ENCODE assay signal across 8 cellular contexts in genomic region chr16:30894540-30895368, GRCh38. TPM values are rescaled to one million over a fixed set of nuclear protein-coding genes. Genes with fewer than 3 reads are reported as not detected.
DNase-seq lines count a peak whose midpoint lies in the region; ATAC-seq and TF ChIP-seq lines count a peak whose summit lies in the region.

No MANE protein-coding gene starts in this region.

- peaks cover 5% of the 10 kb centered on the region for H3F3A ChIP-seq in neural cell (ENCODE audit: insufficient read depth, low read length, poor library complexity, severe bottlenecking)

- no peak for ATAC-seq in GM21528 (IDR thresholded peaks at IDR 0.05; ENCODE audit: low FRiP score, unreplicated experiment)
- no peak for ATAC-seq in HG02938 (IDR thresholded peaks at IDR 0.05; ENCODE audit: unreplicated experiment)

- TF ChIP-seq CTCF in dorsolateral prefrontal cortex (IDR thresholded peaks at IDR 0.05 in 54 of 56, conservative IDR thresholded peaks at IDR 0.05 in 2 of 56; ENCODE audit: low read depth in 1 of 56, partially characterized antibody in 56 of 56) (no peak), neural cell (IDR thresholded peaks at IDR 0.05; ENCODE audit: poor library complexity, severe bottlenecking) (no peak)

- H2AFZ ChIP-seq in neural cell (ENCODE audit: low read depth, low read length) = no peak overlapping the region

- H3K9ac ChIP-seq in BLaER1 treated with 17β-estradiol and CSF1 and Interleukin-3, amounts not matched to agents 10 nM and 100 nM = peak overlapping the region; percentile 88 to 94 (median 92)
- H3K9ac ChIP-seq in neural cell (ENCODE audit: low read length) = peak overlapping the region; percentile 81

- peak overlapping the region; percentile 80 to 100 (median 99) for H3K4me2 ChIP-seq in BLaER1 treated with 17β-estradiol and CSF1 and Interleukin-3, amounts not matched to agents 10 nM and 100 nM
- no peak overlapping the region for H3K4me2 ChIP-seq in neural cell (ENCODE audit: low read length)

- peak; percentile 21 for DNase-seq in NAMALWA (ENCODE audit: low spot score)
- peak in 1 of 10 donors; percentile 72 for DNase-seq in dorsolateral prefrontal cortex
- no peak for DNase-seq in medulla oblongata (ENCODE audit: extremely low spot score)
- DNase-seq in DMS79 (lab: John Stamatoyannopoulos, UW) = no peak

- TF ChIP-seq EP300 in neural cell (conservative IDR thresholded peaks at IDR 0.05; ENCODE audit: poor library complexity, severe bottlenecking) = no peak

- peaks cover 19 to 30% (median 23%) of the 10 kb centered on the region in 11 experiments for H3K36me3 ChIP-seq in BLaER1 treated with 17β-estradiol and CSF1 and Interleukin-3, amounts not matched to agents 10 nM and 100 nM
- H3K36me3 ChIP-seq in neural cell (ENCODE audit: insufficient read depth, low read length) = no peaks in the 10 kb centered on the region

- H3K9me2 ChIP-seq in neural cell (ENCODE audit: insufficient read depth, low read length) = no peaks in the 10 kb centered on the region

- peak overlapping the region; percentile 82 to 90 (median 88); a peak in 21 of 22 replicates for H3K27ac ChIP-seq in BLaER1 treated with 17β-estradiol and CSF1 and Interleukin-3, amounts not matched to agents 10 nM and 100 nM
- peak overlapping the region; percentile 20 to 97 (median 90) for H3K27ac ChIP-seq in dorsolateral prefrontal cortex
- H3K27ac ChIP-seq in neural cell (ENCODE audit: low read length) = no peak overlapping the region

- H3K27me3 ChIP-seq in BLaER1 treated with 17β-estradiol and CSF1 and Interleukin-3, amounts not matched to agents 10 nM and 100 nM = no peaks in the 10 kb centered on the region
- H3K27me3 ChIP-seq in dorsolateral prefrontal cortex = no peaks in the 10 kb centered on the region
- no peaks in the 10 kb centered on the region for H3K27me3 ChIP-seq in neural cell (ENCODE audit: insufficient read depth, low read depth, low read length)

- H3K79me2 ChIP-seq in neural cell (replicated peaks; ENCODE audit: insufficient read depth, low read length) = peaks cover 4% of the 10 kb centered on the region

- intact Hi-C loops in dorsolateral prefrontal cortex (cut with DNase I) = loop anchor here in 1 of 2 donors (2.0 to 10.0 kb wide), 3 partner anchors 20 to 200 kb away; partner anchors contain the start of gene SRCAP

- peaks cover 0 to 12% (median 0%) of the 10 kb centered on the region in 11 experiments; a peak in 3 of 22 replicates for H4K20me1 ChIP-seq in BLaER1 treated with 17β-estradiol and CSF1 and Interleukin-3, amounts not matched to agents 10 nM and 100 nM
- H4K20me1 ChIP-seq in neural cell (ENCODE audit: insufficient read depth) = no peaks in the 10 kb centered on the region

- H3K4me1 ChIP-seq in BLaER1 treated with 17β-estradiol and CSF1 and Interleukin-3, amounts not matched to agents 10 nM and 100 nM = peaks cover 37 to 51% (median 47%) of the 10 kb centered on the region in 10 experiments

- TF ChIP-seq RAD21 in neural cell (conservative IDR thresholded peaks at IDR 0.05) = no peak

- H3K4me3 ChIP-seq in BLaER1 treated with 17β-estradiol and CSF1 and Interleukin-3, amounts not matched to agents 10 nM and 100 nM = peak overlapping the region; percentile 71 to 89 (median 78); a peak in 18 of 20 replicates
- H3K4me3 ChIP-seq in dorsolateral prefrontal cortex (peak overlapping the region; percentile 33 to 93 (median 80)), neural cell (ENCODE audit: low read length) (peak overlapping the region; percentile 68)

- no peaks in the 10 kb centered on the region for H3K9me3 ChIP-seq in BLaER1 treated with 17β-estradiol and CSF1 and Interleukin-3, amounts not matched to agents 10 nM and 100 nM (replicated peaks in 1 of 11)
- H3K9me3 ChIP-seq in neural cell (ENCODE audit: low read length) = no peaks in the 10 kb centered on the region

TF ChIP-seq in neural cell, 6 proteins besides CTCF, POLR2A, EP300 and RAD21:
- TF ChIP-seq EZH2 (IDR thresholded peaks at IDR 0.05; ENCODE audit: borderline replicate concordance, insufficient read depth, low read length, poor library complexity, severe bottlenecking) = no peak
- TF ChIP-seq TAF1 (IDR thresholded peaks at IDR 0.05; ENCODE audit: low read depth) = no peak
- TF ChIP-seq, protein P1, sequence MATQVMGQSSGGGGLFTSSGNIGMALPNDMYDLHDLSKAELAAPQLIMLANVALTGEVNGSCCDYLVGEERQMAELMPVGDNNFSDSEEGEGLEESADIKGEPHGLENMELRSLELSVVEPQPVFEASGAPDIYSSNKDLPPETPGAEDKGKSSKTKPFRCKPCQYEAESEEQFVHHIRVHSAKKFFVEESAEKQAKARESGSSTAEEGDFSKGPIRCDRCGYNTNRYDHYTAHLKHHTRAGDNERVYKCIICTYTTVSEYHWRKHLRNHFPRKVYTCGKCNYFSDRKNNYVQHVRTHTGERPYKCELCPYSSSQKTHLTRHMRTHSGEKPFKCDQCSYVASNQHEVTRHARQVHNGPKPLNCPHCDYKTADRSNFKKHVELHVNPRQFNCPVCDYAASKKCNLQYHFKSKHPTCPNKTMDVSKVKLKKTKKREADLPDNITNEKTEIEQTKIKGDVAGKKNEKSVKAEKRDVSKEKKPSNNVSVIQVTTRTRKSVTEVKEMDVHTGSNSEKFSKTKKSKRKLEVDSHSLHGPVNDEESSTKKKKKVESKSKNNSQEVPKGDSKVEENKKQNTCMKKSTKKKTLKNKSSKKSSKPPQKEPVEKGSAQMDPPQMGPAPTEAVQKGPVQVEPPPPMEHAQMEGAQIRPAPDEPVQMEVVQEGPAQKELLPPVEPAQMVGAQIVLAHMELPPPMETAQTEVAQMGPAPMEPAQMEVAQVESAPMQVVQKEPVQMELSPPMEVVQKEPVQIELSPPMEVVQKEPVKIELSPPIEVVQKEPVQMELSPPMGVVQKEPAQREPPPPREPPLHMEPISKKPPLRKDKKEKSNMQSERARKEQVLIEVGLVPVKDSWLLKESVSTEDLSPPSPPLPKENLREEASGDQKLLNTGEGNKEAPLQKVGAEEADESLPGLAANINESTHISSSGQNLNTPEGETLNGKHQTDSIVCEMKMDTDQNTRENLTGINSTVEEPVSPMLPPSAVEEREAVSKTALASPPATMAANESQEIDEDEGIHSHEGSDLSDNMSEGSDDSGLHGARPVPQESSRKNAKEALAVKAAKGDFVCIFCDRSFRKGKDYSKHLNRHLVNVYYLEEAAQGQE (IDR thresholded peaks at IDR 0.05; ENCODE audit: borderline replicate concordance) = no peak
- no peak for TF ChIP-seq SMC3 (conservative IDR thresholded peaks at IDR 0.05; ENCODE audit: poor library complexity)
- no peak for TF ChIP-seq MXI1 (conservative IDR thresholded peaks at IDR 0.05; ENCODE audit: poor library complexity, severe bottlenecking)
- TF ChIP-seq POLR2AphosphoS5 (IDR thresholded peaks at IDR 0.05) = no peak

RNA-seq across cellular contexts. Expression of gene BCL7C, which starts 0.9 kb away (rescaled TPM):
- 10 to 100 TPM in 118 of 120 experiments, 1 to 10 TPM in 2; 8.8 to 28.1 (median 15.6) TPM for total RNA-seq in dorsolateral prefrontal cortex
- polyA plus RNA-seq in neural cell = 39.2 and 44.9 TPM in 2 replicates
- 43.1 and 44.2 TPM in 2 replicates for polyA minus RNA-seq in neural cell

RNA-seq across cellular contexts. Expression of gene CTF1, which starts 1.7 kb away (rescaled TPM):
- 1 to 10 TPM in 119 of 120 experiments, under 1 TPM in 1; 0.90 to 9.9 (median 3.1) TPM for total RNA-seq in dorsolateral prefrontal cortex
- polyA plus RNA-seq in neural cell = not detected in 2 replicates
- not detected in 2 replicates for polyA minus RNA-seq in neural cell

RNA-seq across cellular contexts. Expression of gene FBXL19, which starts 28.6 kb away (rescaled TPM):
- 10 to 100 TPM; 23.5 to 84.8 (median 52.1) TPM for total RNA-seq in dorsolateral prefrontal cortex
- polyA plus RNA-seq in neural cell = 99.6 and 124 TPM in 2 replicates
- 122 and 157 TPM in 2 replicates for polyA minus RNA-seq in neural cell

RNA-seq across cellular contexts. Expression of gene ORAI3, which starts 54.1 kb away (rescaled TPM):
- total RNA-seq in dorsolateral prefrontal cortex = 10 to 100 TPM in 42 of 120 experiments, 1 to 10 TPM in 78; 4.7 to 19.1 (median 9.1) TPM
- 5.7 and 7.3 TPM in 2 replicates for polyA plus RNA-seq in neural cell
- polyA minus RNA-seq in neural cell = 5.8 and 6.5 TPM in 2 replicates
